Comparison of ENCODE assay signal across 2 cellular contexts in genomic region chr2:75574106-75574505, GRCh38.
TF ChIP-seq lines count a peak whose summit lies in the region.

No MANE protein-coding gene starts in this region.

TF ChIP-seq in A549, 52 proteins besides CTCF, POLR2A, EP300 and RAD21 (continued from another document):
- no peak for TF ChIP-seq PBX3 (IDR thresholded peaks at IDR 0.05)
TF ChIP-seq in A549: peak in this region for 1.

TF ChIP-seq in GM23338, 12 proteins besides CTCF, POLR2A, EP300 and RAD21 (continued from another document):
- TF ChIP-seq REST (IDR thresholded peaks at IDR 0.05; ENCODE audit: unreplicated experiment) (no peak), ZNF462 (CRISPR knock-in tag; IDR thresholded peaks at IDR 0.05) (no peak), CREB1 (CRISPR knock-in tag; IDR thresholded peaks at IDR 0.05; ENCODE audit: low read depth) (no peak), NANOG (IDR thresholded peaks at IDR 0.05; ENCODE audit: borderline replicate concordance) (no peak)
TF ChIP-seq in GM23338: peak in this region for 0.
